ENCODE assay signal across 13 cellular contexts in the genomic region with DNA sequence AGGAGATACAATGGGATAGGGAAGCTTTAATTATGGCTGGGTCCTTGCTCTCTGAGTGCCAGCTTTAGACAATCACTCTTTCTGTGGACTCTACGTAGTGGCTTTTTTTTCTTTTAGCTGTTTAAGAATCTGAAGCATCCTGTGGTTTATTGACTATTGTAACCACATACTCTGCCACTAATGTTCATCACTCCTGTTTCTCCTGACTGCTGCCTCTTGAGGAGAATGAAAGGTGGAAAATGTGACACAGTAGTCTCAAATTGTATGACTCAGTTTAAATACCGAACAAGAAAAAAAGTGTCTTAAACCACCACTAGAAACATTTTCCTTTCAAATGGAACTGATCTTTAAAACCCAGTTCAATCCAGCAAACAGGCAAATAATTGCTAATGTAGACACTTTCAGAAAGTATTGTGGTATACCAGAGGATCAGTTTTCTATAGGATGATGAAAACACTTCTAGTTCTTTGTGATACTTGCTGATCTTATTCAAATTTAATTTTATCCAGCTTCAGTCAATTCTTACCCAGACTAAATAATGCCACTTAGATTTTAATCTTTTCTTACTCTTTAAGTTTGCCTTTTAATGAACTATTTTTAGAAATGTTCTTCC.
DNase-seq lines count a peak whose midpoint lies in the region; ATAC-seq and TF ChIP-seq lines count a peak whose summit lies in the region.
"Had no signal": no experiment of that assay in that cellular context is flagged by ENCODE, and none has a peak within 500 bp of the region (broad histone marks: within the 10 kb centered on the region; RNA-seq: fewer than 3 reads in every experiment).

No MANE protein-coding gene starts in this region.

- H3K4me2 ChIP-seq in SK-N-SH: peak overlapping the region; percentile 24

- H3K4me3 Mint-ChIP-seq in activated naive CD4-positive, alpha-beta T cell treated with anti-CD3 and anti-CD28 coated beads, Interleukin-2, amount 50 U/mL, for 24 hours: no peak overlapping the region
- H3K4me3 Mint-ChIP-seq in nephron progenitor cell: no peak overlapping the region
- H3K4me3 Mint-ChIP-seq: CD4-positive, CD25-positive, alpha-beta regulatory T cell had no signal

- H3K9me2 ChIP-seq in SK-N-SH: no peaks in the 10 kb centered on the region

- 8% methylated on average over 2 of the region's 2 CpGs for WGBS in SK-N-SH (ENCODE audit: low lambda C conversion rate)

- peak overlapping the region; percentile 21; the same call in 1 of the 2 replicates for H3K9ac ChIP-seq in SK-N-SH

- CTCF ChIA-PET in SK-N-SH (lab: Yijun Ruan, JAX): no interaction called here

- no peaks in the 10 kb centered on the region for H3K79me2 ChIP-seq in SK-N-SH (ENCODE audit: insufficient read depth)

- H4K20me1 ChIP-seq in SK-N-SH (ENCODE audit: insufficient read depth): no peaks in the 10 kb centered on the region

- peak in 1 of 2 experiments; percentile 40; a peak in 1 of 4 replicates for TF ChIP-seq EP300 in SK-N-SH (IDR thresholded peaks at IDR 0.05; ENCODE audit: borderline replicate concordance in 1 of 2, low read depth in 1 of 2, low read length in 1 of 2)

- H2AFZ ChIP-seq in SK-N-SH (ENCODE audit: low read depth): peak overlapping the region; percentile 49; the same call in 1 of the 2 replicates

- H3K9me3 Mint-ChIP-seq in activated naive CD4-positive, alpha-beta T cell treated with anti-CD3 and anti-CD28 coated beads, Interleukin-2, amount 50 U/mL, for 24 hours: no peaks in the 10 kb centered on the region
- no peaks in the 10 kb centered on the region for H3K9me3 Mint-ChIP-seq in nephron progenitor cell
- H3K9me3 Mint-ChIP-seq: CD4-positive, CD25-positive, alpha-beta regulatory T cell had no signal

- peaks cover 15% of the 10 kb centered on the region for H3K4me1 Mint-ChIP-seq in activated naive CD4-positive, alpha-beta T cell treated with anti-CD3 and anti-CD28 coated beads, Interleukin-2, amount 50 U/mL, for 24 hours
- peaks cover 14% of the 10 kb centered on the region for H3K4me1 Mint-ChIP-seq in nephron progenitor cell

- no peaks in the 10 kb centered on the region for H3K27me3 ChIP-seq in SK-N-SH (ENCODE audit: insufficient read depth)
- H3K27me3 ChIP-seq: ascending aorta, suprapubic skin had no signal

- POLR2A ChIA-PET in SK-N-SH (lab: Yijun Ruan, JAX): no interaction called here

- peaks cover 14% of the 10 kb centered on the region for H3F3A ChIP-seq in SK-N-SH (replicated peaks; ENCODE audit: insufficient read depth)

- H3K27me3 Mint-ChIP-seq in activated naive CD4-positive, alpha-beta T cell treated with anti-CD3 and anti-CD28 coated beads, Interleukin-2, amount 50 U/mL, for 24 hours: no peaks in the 10 kb centered on the region
- H3K27me3 Mint-ChIP-seq in nephron progenitor cell (ENCODE audit: low read depth, poor library complexity): no peaks in the 10 kb centered on the region
- H3K27me3 Mint-ChIP-seq: CD4-positive, CD25-positive, alpha-beta regulatory T cell had no signal

- H3K36me3 ChIP-seq in SK-N-SH (replicated peaks in 1 of 2; ENCODE audit: control insufficient read depth in 1 of 2, insufficient read depth in 2 of 2, low read length in 1 of 2): no peaks in the 10 kb centered on the region
- H3K36me3 ChIP-seq: ascending aorta, suprapubic skin had no signal

- DNase-seq in activated naive CD4-positive, alpha-beta T cell (lab: John Stamatoyannopoulos, UW): no peak
- DNase-seq in SK-N-SH: no peak
- peak; percentile 68 for DNase-seq in fibroblast of mammary gland (ENCODE audit: low read depth)
- DNase-seq in stromal cell of bone marrow (ENCODE audit: low read depth): peak; percentile 81
- DNase-seq in NCI-H526 (lab: John Stamatoyannopoulos, UW): no peak
- DNase-seq in nephron progenitor cell: no peak
- DNase-seq: NCI-H2081, small intestine had no signal

- H3K4me1 ChIP-seq in SK-N-SH (ENCODE audit: control insufficient read depth in 1 of 2, insufficient read depth in 2 of 2, low read depth in 1 of 2, low read length in 1 of 2): peaks cover 0 to 7% of the 10 kb centered on the region in 2 experiments; a peak in 1 of 4 replicates
- H3K4me1 ChIP-seq: ascending aorta, suprapubic skin had no signal

- peaks cover 1% of the 10 kb centered on the region for H3K36me3 Mint-ChIP-seq in activated naive CD4-positive, alpha-beta T cell treated with anti-CD3 and anti-CD28 coated beads, Interleukin-2, amount 50 U/mL, for 24 hours
- H3K36me3 Mint-ChIP-seq in nephron progenitor cell (ENCODE audit: low read depth): peaks cover 11% of the 10 kb centered on the region
- H3K36me3 Mint-ChIP-seq: CD4-positive, CD25-positive, alpha-beta regulatory T cell had no signal

- H3K4me3 ChIP-seq in SK-N-SH (ENCODE audit: low read depth in 2 of 2, low read length in 1 of 2) (no peak overlapping the region), fibroblast of mammary gland (ENCODE audit: control insufficient read depth, low read depth, low read length) (no peak overlapping the region)
- H3K4me3 ChIP-seq: ascending aorta, suprapubic skin had no signal

- no peak for TF ChIP-seq RAD21 in SK-N-SH (IDR thresholded peaks at IDR 0.05; ENCODE audit: low read length)

- H3K27ac ChIP-seq in SK-N-SH (ENCODE audit: low read depth in 2 of 2, low read length in 1 of 2): peak overlapping the region; percentile 60 to 64; a peak in 3 of 4 replicates
- H3K27ac ChIP-seq: ascending aorta, suprapubic skin had no signal

- no peak for TF ChIP-seq CTCF in SK-N-SH (IDR thresholded peaks at IDR 0.05)
- TF ChIP-seq CTCF in fibroblast of mammary gland (conservative IDR thresholded peaks at IDR 0.05; ENCODE audit: control insufficient read depth, insufficient read depth, low read depth, low read length): no peak
- no peak for TF ChIP-seq CTCF in nephron progenitor cell (IDR thresholded peaks at IDR 0.05)

- H3K27ac Mint-ChIP-seq in activated naive CD4-positive, alpha-beta T cell treated with anti-CD3 and anti-CD28 coated beads, Interleukin-2, amount 50 U/mL, for 24 hours: peak overlapping the region; percentile 73
- H3K27ac Mint-ChIP-seq in nephron progenitor cell: no peak overlapping the region

- no peaks in the 10 kb centered on the region for H3K9me3 ChIP-seq in SK-N-SH
- H3K9me3 ChIP-seq: ascending aorta, suprapubic skin had no signal

- no peak for ATAC-seq in GM21737 (IDR thresholded peaks at IDR 0.05; ENCODE audit: unreplicated experiment)

TF ChIP-seq in SK-N-SH, 30 proteins besides CTCF, POLR2A, EP300 and RAD21:
- TF ChIP-seq FOSL2 (IDR thresholded peaks at IDR 0.05; ENCODE audit: borderline replicate concordance, low read depth) (peak; percentile 62; the same call in 1 of the 2 replicates), NFIC (IDR thresholded peaks at IDR 0.05; ENCODE audit: borderline replicate concordance) (0 out of 2 replicates have a peak, but pooled peaks have one; percentile 15), TAF1 (IDR thresholded peaks at IDR 0.05; ENCODE audit: borderline replicate concordance, low read depth, low read length) (no peak), RXRA (IDR thresholded peaks at IDR 0.05; ENCODE audit: borderline replicate concordance, low read depth) (0 out of 2 replicates have a peak, but pooled peaks have one; percentile 26), POLR2AphosphoS5 (IDR thresholded peaks at IDR 0.05; ENCODE audit: low read depth, low read length) (peak; percentile 44; the same call in 1 of the 2 replicates), TEAD4 (IDR thresholded peaks at IDR 0.05; ENCODE audit: borderline replicate concordance, insufficient read depth) (peak; percentile 58; the same call in 1 of the 2 replicates), JUND (IDR thresholded peaks at IDR 0.05) (peak; percentile 71), SMC3 (IDR thresholded peaks at IDR 0.05; ENCODE audit: low read depth, low read length) (no peak), CHD2 (IDR thresholded peaks at IDR 0.05; ENCODE audit: low read length, partially characterized antibody) (no peak), TCF12 (IDR thresholded peaks at IDR 0.05) (peak; percentile 69), YY1 (IDR thresholded peaks at IDR 0.05; ENCODE audit: low read depth) (0 out of 2 replicates have a peak, but pooled peaks have one; percentile 20)
- TF ChIP-seq, protein P1, sequence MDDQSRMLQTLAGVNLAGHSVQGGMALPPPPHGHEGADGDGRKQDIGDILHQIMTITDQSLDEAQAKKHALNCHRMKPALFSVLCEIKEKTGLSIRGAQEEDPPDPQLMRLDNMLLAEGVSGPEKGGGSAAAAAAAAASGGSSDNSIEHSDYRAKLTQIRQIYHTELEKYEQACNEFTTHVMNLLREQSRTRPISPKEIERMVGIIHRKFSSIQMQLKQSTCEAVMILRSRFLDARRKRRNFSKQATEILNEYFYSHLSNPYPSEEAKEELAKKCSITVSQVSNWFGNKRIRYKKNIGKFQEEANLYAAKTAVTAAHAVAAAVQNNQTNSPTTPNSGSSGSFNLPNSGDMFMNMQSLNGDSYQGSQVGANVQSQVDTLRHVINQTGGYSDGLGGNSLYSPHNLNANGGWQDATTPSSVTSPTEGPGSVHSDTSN (IDR thresholded peaks at IDR 0.05): peak; percentile 71; the same call in 1 of the 2 replicates
TF ChIP-seq in SK-N-SH: peak in this region for 9.

Comparison
In these comparisons a context has a peak if more than half of its experiments do, and no peak if none do; other contexts are left out.
1. DNase-seq: peak in fibroblast of mammary gland (single experiment) and stromal cell of bone marrow (single experiment); none in activated naive CD4-positive, alpha-beta T cell (0 of 4), SK-N-SH (single experiment), NCI-H526 (0 of 2) and nephron progenitor cell (single experiment).